1 cellular context compared by ENCODE assay signal in the genomic region with DNA sequence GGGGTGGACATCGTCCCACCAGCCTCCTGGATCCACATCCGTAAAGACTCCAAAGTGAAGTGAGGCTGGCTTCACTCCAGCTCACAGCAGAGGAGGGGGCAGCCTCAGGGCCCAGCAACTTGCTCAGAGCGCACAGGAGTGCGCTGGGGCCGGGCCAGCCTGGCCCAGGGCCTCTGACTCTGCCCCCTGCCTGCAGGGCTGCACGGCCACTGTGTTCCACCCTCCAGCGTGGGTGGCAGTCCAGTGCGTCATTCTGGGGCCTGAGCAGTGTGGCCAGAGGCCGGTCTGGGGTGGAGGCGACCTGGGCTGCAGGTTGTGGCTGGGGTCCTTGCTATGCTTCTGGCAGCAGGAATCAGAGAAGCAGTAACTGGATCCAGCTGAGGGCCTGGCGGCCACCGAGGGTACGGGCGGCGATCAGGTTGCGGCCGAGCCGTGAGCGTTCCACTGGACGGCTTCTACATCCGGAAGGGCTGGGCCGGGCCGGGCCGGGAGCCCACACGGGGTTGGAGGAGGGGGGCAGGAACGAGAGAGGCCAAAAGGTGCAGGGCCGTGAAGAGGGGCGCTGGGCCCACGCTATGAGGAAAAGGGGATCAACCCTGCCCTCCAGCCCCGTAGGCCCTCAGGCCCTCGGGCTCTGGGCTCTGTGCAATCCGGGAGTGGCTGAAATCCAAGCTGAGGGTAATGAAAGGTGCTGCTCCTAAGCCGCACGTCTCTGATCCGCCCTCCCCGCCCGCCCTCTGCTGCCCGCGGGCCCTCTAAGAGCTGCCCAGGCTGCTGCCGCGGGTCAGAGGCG.
TF ChIP-seq lines count a peak whose summit lies in the region.

TSS of gene FSCN2 (plus strand) at position 787 of the 793 bp plus-strand sequence. CDS start 155 bp downstream, outside the sequence.

TF ChIP-seq in GM23338, 12 proteins besides CTCF, POLR2A, EP300 and RAD21 (continued from another document):
- TF ChIP-seq, protein P1, sequence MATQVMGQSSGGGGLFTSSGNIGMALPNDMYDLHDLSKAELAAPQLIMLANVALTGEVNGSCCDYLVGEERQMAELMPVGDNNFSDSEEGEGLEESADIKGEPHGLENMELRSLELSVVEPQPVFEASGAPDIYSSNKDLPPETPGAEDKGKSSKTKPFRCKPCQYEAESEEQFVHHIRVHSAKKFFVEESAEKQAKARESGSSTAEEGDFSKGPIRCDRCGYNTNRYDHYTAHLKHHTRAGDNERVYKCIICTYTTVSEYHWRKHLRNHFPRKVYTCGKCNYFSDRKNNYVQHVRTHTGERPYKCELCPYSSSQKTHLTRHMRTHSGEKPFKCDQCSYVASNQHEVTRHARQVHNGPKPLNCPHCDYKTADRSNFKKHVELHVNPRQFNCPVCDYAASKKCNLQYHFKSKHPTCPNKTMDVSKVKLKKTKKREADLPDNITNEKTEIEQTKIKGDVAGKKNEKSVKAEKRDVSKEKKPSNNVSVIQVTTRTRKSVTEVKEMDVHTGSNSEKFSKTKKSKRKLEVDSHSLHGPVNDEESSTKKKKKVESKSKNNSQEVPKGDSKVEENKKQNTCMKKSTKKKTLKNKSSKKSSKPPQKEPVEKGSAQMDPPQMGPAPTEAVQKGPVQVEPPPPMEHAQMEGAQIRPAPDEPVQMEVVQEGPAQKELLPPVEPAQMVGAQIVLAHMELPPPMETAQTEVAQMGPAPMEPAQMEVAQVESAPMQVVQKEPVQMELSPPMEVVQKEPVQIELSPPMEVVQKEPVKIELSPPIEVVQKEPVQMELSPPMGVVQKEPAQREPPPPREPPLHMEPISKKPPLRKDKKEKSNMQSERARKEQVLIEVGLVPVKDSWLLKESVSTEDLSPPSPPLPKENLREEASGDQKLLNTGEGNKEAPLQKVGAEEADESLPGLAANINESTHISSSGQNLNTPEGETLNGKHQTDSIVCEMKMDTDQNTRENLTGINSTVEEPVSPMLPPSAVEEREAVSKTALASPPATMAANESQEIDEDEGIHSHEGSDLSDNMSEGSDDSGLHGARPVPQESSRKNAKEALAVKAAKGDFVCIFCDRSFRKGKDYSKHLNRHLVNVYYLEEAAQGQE (IDR thresholded peaks at IDR 0.05; ENCODE audit: unreplicated experiment) = no peak
- TF ChIP-seq POLR2AphosphoS5 (IDR thresholded peaks at IDR 0.05; ENCODE audit: low read depth) (no peak), ZNF331 (CRISPR knock-in tag; IDR thresholded peaks at IDR 0.05; ENCODE audit: low read depth) (no peak), CREB1 (CRISPR knock-in tag; IDR thresholded peaks at IDR 0.05; ENCODE audit: low read depth) (no peak)
